ENCODE assay signal across 32 cellular contexts in genomic region chr1:222632749-222633148, GRCh38.
"Had no signal": no experiment of that assay in that cellular context is flagged by ENCODE, and none has a peak within 500 bp of the region (broad histone marks: within the 10 kb centered on the region; RNA-seq: fewer than 3 reads in every experiment).

No MANE protein-coding gene starts in this region.

- H3K4me1 Mint-ChIP-seq: brain, endodermal cell had no signal

- H3K9me3 ChIP-seq: ascending aorta, breast epithelium had no signal

- H3K27ac ChIP-seq: ascending aorta, breast epithelium, cardiac muscle cell, coronary artery had no signal

- H3K4me3 ChIP-seq: ascending aorta, breast epithelium, cardiac muscle cell, coronary artery, dorsolateral prefrontal cortex had no signal

- DNase-seq: activated CD4-positive, alpha-beta memory T cell treated with anti-CD3 and anti-CD28 coated beads for 36 hours; activated CD4-positive, alpha-beta T cell treated with anti-CD3 and anti-CD28 coated beads for 36 hours; activated CD4-positive, CD25-positive, alpha-beta regulatory T cell; activated CD4-positive, CD25-positive, alpha-beta regulatory T cell treated with anti-CD3 and anti-CD28 coated beads, Interleukin-2, amount 50 U/mL, for 72 hours; activated CD8-positive, alpha-beta memory T cell treated with anti-CD3 and anti-CD28 coated beads, Interleukin-2, amount 10 ng/mL, durations not matched to agents 7 days and 5 days; activated CD8-positive, alpha-beta memory T cell treated with anti-CD3 and anti-CD28 coated beads, Interleukin-2, amount 50 U/mL, for 4 hours; activated CD8-positive, alpha-beta T cell treated with anti-CD3 and anti-CD28 coated beads, Interleukin-2, amount 10 ng/mL, durations not matched to agents 7 days and 5 days; activated effector memory CD4-positive, alpha-beta T cell treated with anti-CD3 and anti-CD28 coated beads, Interleukin-2, amount 50 U/mL, for 16 hours; activated naive CD4-positive, alpha-beta T cell treated with anti-CD3 and anti-CD28 coated beads for 36 hours; activated naive CD8-positive, alpha-beta T cell treated with anti-CD3 and anti-CD28 coated beads for 36 hours; activated naive CD8-positive, alpha-beta T cell treated with anti-CD3 and anti-CD28 coated beads, Interleukin-2, amount 50 U/mL, for 24 hours; activated T-cell treated with anti-CD3 and anti-CD28 coated beads, Interleukin-2, amount 50 U/mL, for 1 hour; activated T-cell treated with anti-CD3 and anti-CD28 coated beads, Interleukin-2, amount 50 U/mL, for 48 hours; central memory CD4-positive, alpha-beta T cell; cerebellar nuclear complex; dorsolateral prefrontal cortex; effector memory CD4-positive, alpha-beta T cell; endodermal cell; foreskin fibroblast; head of caudate nucleus; T-helper 9 cell had no signal

- H3K27ac Mint-ChIP-seq: activated CD4-positive, alpha-beta memory T cell treated with anti-CD3 and anti-CD28 coated beads for 36 hours; activated CD4-positive, alpha-beta T cell treated with anti-CD3 and anti-CD28 coated beads for 36 hours; activated CD4-positive, alpha-beta T cell treated with anti-CD3 and anti-CD28 coated beads, Interleukin-2, amount 10 ng/mL, durations not matched to agents 24 days and 14 days; activated CD8-positive, alpha-beta memory T cell treated with anti-CD3 and anti-CD28 coated beads, Interleukin-2, amount 10 ng/mL, durations not matched to agents 7 days and 5 days; activated naive CD4-positive, alpha-beta T cell treated with anti-CD3 and anti-CD28 coated beads for 36 hours; activated naive CD4-positive, alpha-beta T cell treated with anti-CD3 and anti-CD28 coated beads, Interleukin-2, amount 50 U/mL, for 24 hours; activated T-helper 1 cell treated with anti-CD3 and anti-CD28 coated beads, Interleukin-12 subunit alpha, Interleukin-12 subunit beta, Interleukin-2, Interleukin-4 antibody, amounts not matched to agents 30 ng/mL and 10 ng/mL and 1 ng/mL, durations not matched to agents 14 hours and 24 hours and 36 hours; activated T-helper 2 cell treated with anti-CD3 and anti-CD28 coated beads, Interferon-gamma antibody, Interleukin-2, Interleukin-4, amounts not matched to agents 10 μg/mL and 5 μg/mL and 100 μg/mL, durations not matched to agents 14 hours and 24 hours and 36 hours; dendritic cell treated with granulocyte-macrophage colony-stimulating factor and Interleukin-4, amounts not matched to agents 40 ng/mL and 50 ng/mL, for 4 days; endodermal cell had no signal

- H3K27me3 Mint-ChIP-seq: activated CD4-positive, alpha-beta memory T cell treated with anti-CD3 and anti-CD28 coated beads for 36 hours; activated CD4-positive, alpha-beta T cell treated with anti-CD3 and anti-CD28 coated beads for 36 hours; activated CD4-positive, alpha-beta T cell treated with anti-CD3 and anti-CD28 coated beads, Interleukin-2, amount 10 ng/mL, durations not matched to agents 24 days and 14 days; activated CD8-positive, alpha-beta memory T cell treated with anti-CD3 and anti-CD28 coated beads, Interleukin-2, amount 10 ng/mL, durations not matched to agents 7 days and 5 days; activated naive CD4-positive, alpha-beta T cell treated with anti-CD3 and anti-CD28 coated beads, Interleukin-2, amount 50 U/mL, for 24 hours; activated naive CD8-positive, alpha-beta T cell treated with anti-CD3 and anti-CD28 coated beads for 36 hours; activated naive CD8-positive, alpha-beta T cell treated with anti-CD3 and anti-CD28 coated beads, Interleukin-2, amount 50 U/mL, for 24 hours; brain; dendritic cell treated with granulocyte-macrophage colony-stimulating factor and Interleukin-4, amounts not matched to agents 40 ng/mL and 50 ng/mL, for 4 days had no signal

- H3K9me3 Mint-ChIP-seq: activated CD4-positive, alpha-beta memory T cell treated with anti-CD3 and anti-CD28 coated beads for 36 hours; activated CD4-positive, alpha-beta T cell treated with anti-CD3 and anti-CD28 coated beads, Interleukin-2, amount 10 ng/mL, durations not matched to agents 24 days and 14 days; activated naive CD4-positive, alpha-beta T cell treated with anti-CD3 and anti-CD28 coated beads for 36 hours; activated naive CD4-positive, alpha-beta T cell treated with anti-CD3 and anti-CD28 coated beads, Interleukin-2, amount 50 U/mL, for 24 hours; activated naive CD8-positive, alpha-beta T cell treated with anti-CD3 and anti-CD28 coated beads for 36 hours; activated naive CD8-positive, alpha-beta T cell treated with anti-CD3 and anti-CD28 coated beads, Interleukin-2, amount 50 U/mL, for 24 hours; activated T-helper 1 cell treated with anti-CD3 and anti-CD28 coated beads, Interleukin-12 subunit alpha, Interleukin-12 subunit beta, Interleukin-2, Interleukin-4 antibody, amounts not matched to agents 30 ng/mL and 10 ng/mL and 1 ng/mL, durations not matched to agents 14 hours and 24 hours and 36 hours; activated T-helper 2 cell treated with anti-CD3 and anti-CD28 coated beads, Interferon-gamma antibody, Interleukin-2, Interleukin-4, amounts not matched to agents 10 μg/mL and 5 μg/mL and 100 μg/mL, durations not matched to agents 14 hours and 24 hours and 36 hours; brain; dendritic cell treated with granulocyte-macrophage colony-stimulating factor and Interleukin-4, amounts not matched to agents 40 ng/mL and 50 ng/mL, for 4 days; endodermal cell had no signal

- H3K4me1 ChIP-seq: breast epithelium had no signal

- H3K27me3 ChIP-seq: ascending aorta, breast epithelium, cardiac muscle cell, dorsolateral prefrontal cortex had no signal

- H3K4me3 Mint-ChIP-seq: activated CD4-positive, alpha-beta memory T cell treated with anti-CD3 and anti-CD28 coated beads for 36 hours; activated CD4-positive, alpha-beta T cell treated with anti-CD3 and anti-CD28 coated beads for 36 hours; activated CD4-positive, alpha-beta T cell treated with anti-CD3 and anti-CD28 coated beads, Interleukin-2, amount 10 ng/mL, durations not matched to agents 24 days and 14 days; activated CD8-positive, alpha-beta memory T cell treated with anti-CD3 and anti-CD28 coated beads, Interleukin-2, amount 10 ng/mL, durations not matched to agents 7 days and 5 days; activated CD8-positive, alpha-beta T cell treated with anti-CD3 and anti-CD28 coated beads, Interleukin-2, amount 10 ng/mL, durations not matched to agents 7 days and 5 days; activated naive CD4-positive, alpha-beta T cell treated with anti-CD3 and anti-CD28 coated beads for 36 hours; activated naive CD4-positive, alpha-beta T cell treated with anti-CD3 and anti-CD28 coated beads, Interleukin-2, amount 50 U/mL, for 24 hours; activated naive CD8-positive, alpha-beta T cell treated with anti-CD3 and anti-CD28 coated beads for 36 hours; activated naive CD8-positive, alpha-beta T cell treated with anti-CD3 and anti-CD28 coated beads, Interleukin-2, amount 50 U/mL, for 24 hours; activated T-helper 1 cell treated with anti-CD3 and anti-CD28 coated beads, Interleukin-12 subunit alpha, Interleukin-12 subunit beta, Interleukin-2, Interleukin-4 antibody, amounts not matched to agents 30 ng/mL and 10 ng/mL and 1 ng/mL, durations not matched to agents 14 hours and 24 hours and 36 hours; brain; dendritic cell treated with granulocyte-macrophage colony-stimulating factor and Interleukin-4, amounts not matched to agents 40 ng/mL and 50 ng/mL, for 4 days; endodermal cell had no signal

- ATAC-seq: activated CD4-positive, alpha-beta T cell treated with anti-CD3 and anti-CD28 coated beads for 36 hours; activated CD8-positive, alpha-beta memory T cell treated with anti-CD3 and anti-CD28 coated beads, Interleukin-2, amount 10 ng/mL, durations not matched to agents 7 days and 5 days; activated CD8-positive, alpha-beta T cell treated with anti-CD3 and anti-CD28 coated beads, Interleukin-2, amount 10 ng/mL, durations not matched to agents 7 days and 5 days; activated naive CD8-positive, alpha-beta T cell treated with anti-CD3 and anti-CD28 coated beads, Interleukin-2, amount 50 U/mL, for 24 hours; esophagus mucosa had no signal
